30 cellular contexts compared by ENCODE assay signal in genomic region chr18:59539108-59539507, GRCh38.
"Had no signal": no experiment of that assay in that cellular context is flagged by ENCODE, and none has a peak within 500 bp of the region (broad histone marks: within the 10 kb centered on the region; RNA-seq: fewer than 3 reads in every experiment).

No MANE protein-coding gene starts in this region.

- H3K27me3 Mint-ChIP-seq: activated naive CD4-positive, alpha-beta T cell treated with anti-CD3 and anti-CD28 coated beads, Interleukin-2, amount 10 ng/mL, durations not matched to agents 7 days and 5 days; dendritic cell treated with granulocyte-macrophage colony-stimulating factor and Interleukin-4, amounts not matched to agents 40 ng/mL and 50 ng/mL, for 4 days had no signal

- H3K4me1 ChIP-seq: esophagus muscularis mucosa, foreskin keratinocyte, gastrocnemius medialis, heart left ventricle had no signal

- H3K4me1 Mint-ChIP-seq: activated CD4-positive, alpha-beta T cell treated with anti-CD3 and anti-CD28 coated beads for 36 hours; activated CD4-positive, alpha-beta T cell treated with anti-CD3 and anti-CD28 coated beads, Interleukin-2, amount 10 ng/mL, durations not matched to agents 24 days and 14 days; activated naive CD4-positive, alpha-beta T cell treated with anti-CD3 and anti-CD28 coated beads, Interleukin-2, amount 10 ng/mL, durations not matched to agents 7 days and 5 days; central memory CD8-positive, alpha-beta T cell had no signal

- H3K27ac Mint-ChIP-seq: activated CD4-positive, alpha-beta memory T cell treated with anti-CD3 and anti-CD28 coated beads for 36 hours; activated CD4-positive, alpha-beta T cell treated with anti-CD3 and anti-CD28 coated beads for 36 hours; activated CD4-positive, alpha-beta T cell treated with anti-CD3 and anti-CD28 coated beads, Interleukin-2, amount 10 ng/mL, durations not matched to agents 24 days and 14 days; activated CD8-positive, alpha-beta memory T cell treated with anti-CD3 and anti-CD28 coated beads, Interleukin-2, amount 10 ng/mL, durations not matched to agents 7 days and 5 days; activated CD8-positive, alpha-beta T cell treated with anti-CD3 and anti-CD28 coated beads, Interleukin-2, amount 10 ng/mL, durations not matched to agents 7 days and 5 days; activated naive CD4-positive, alpha-beta T cell treated with anti-CD3 and anti-CD28 coated beads, Interleukin-2, amount 10 ng/mL, durations not matched to agents 7 days and 5 days; activated naive CD8-positive, alpha-beta T cell; activated T-helper 1 cell treated with anti-CD3 and anti-CD28 coated beads, Interleukin-12 subunit alpha, Interleukin-12 subunit beta, Interleukin-2, Interleukin-4 antibody, amounts not matched to agents 30 ng/mL and 10 ng/mL and 1 ng/mL, durations not matched to agents 14 hours and 24 hours and 36 hours; activated T-helper 2 cell treated with anti-CD3 and anti-CD28 coated beads, Interferon-gamma antibody, Interleukin-2, Interleukin-4, amounts not matched to agents 10 μg/mL and 5 μg/mL and 100 μg/mL, durations not matched to agents 14 hours and 24 hours and 36 hours; dendritic cell treated with granulocyte-macrophage colony-stimulating factor and Interleukin-4, amounts not matched to agents 40 ng/mL and 50 ng/mL, for 4 days had no signal

- H3K9me3 Mint-ChIP-seq: activated CD4-positive, alpha-beta memory T cell treated with anti-CD3 and anti-CD28 coated beads for 36 hours; activated CD4-positive, alpha-beta T cell treated with anti-CD3 and anti-CD28 coated beads, Interleukin-2, amount 10 ng/mL, durations not matched to agents 24 days and 14 days; activated naive CD4-positive, alpha-beta T cell treated with anti-CD3 and anti-CD28 coated beads, Interleukin-2, amount 10 ng/mL, durations not matched to agents 7 days and 5 days; activated T-helper 1 cell treated with anti-CD3 and anti-CD28 coated beads, Interleukin-12 subunit alpha, Interleukin-12 subunit beta, Interleukin-2, Interleukin-4 antibody, amounts not matched to agents 30 ng/mL and 10 ng/mL and 1 ng/mL, durations not matched to agents 14 hours and 24 hours and 36 hours; activated T-helper 2 cell treated with anti-CD3 and anti-CD28 coated beads, Interferon-gamma antibody, Interleukin-2, Interleukin-4, amounts not matched to agents 10 μg/mL and 5 μg/mL and 100 μg/mL, durations not matched to agents 14 hours and 24 hours and 36 hours; central memory CD8-positive, alpha-beta T cell; dendritic cell treated with granulocyte-macrophage colony-stimulating factor and Interleukin-4, amounts not matched to agents 40 ng/mL and 50 ng/mL, for 4 days had no signal

- H3K27me3 ChIP-seq: brain microvascular endothelial cell, esophagus muscularis mucosa, foreskin keratinocyte, gastrocnemius medialis had no signal

- H3K4me3 ChIP-seq: coronary artery, dorsolateral prefrontal cortex, esophagus muscularis mucosa, gastrocnemius medialis, heart left ventricle had no signal

- DNase-seq: activated CD4-positive, alpha-beta memory T cell treated with anti-CD3 and anti-CD28 coated beads for 36 hours; activated CD4-positive, alpha-beta T cell treated with anti-CD3 and anti-CD28 coated beads for 36 hours; activated CD4-positive, alpha-beta T cell treated with anti-CD3 and anti-CD28 coated beads, Interleukin-2, amount 10 ng/mL, durations not matched to agents 24 days and 14 days; activated CD4-positive, CD25-positive, alpha-beta regulatory T cell; activated CD4-positive, CD25-positive, alpha-beta regulatory T cell treated with anti-CD3 and anti-CD28 coated beads, Interleukin-2, amount 50 U/mL, for 72 hours; activated CD8-positive, alpha-beta memory T cell treated with anti-CD3 and anti-CD28 coated beads, Interleukin-2, amount 10 ng/mL, durations not matched to agents 7 days and 5 days; activated CD8-positive, alpha-beta memory T cell treated with anti-CD3 and anti-CD28 coated beads, Interleukin-2, amount 50 U/mL, for 4 hours; activated CD8-positive, alpha-beta T cell treated with anti-CD3 and anti-CD28 coated beads, Interleukin-2, amount 10 ng/mL, durations not matched to agents 7 days and 5 days; activated effector memory CD4-positive, alpha-beta T cell treated with anti-CD3 and anti-CD28 coated beads, Interleukin-2, amount 50 U/mL, for 16 hours; activated naive CD4-positive, alpha-beta T cell treated with anti-CD3 and anti-CD28 coated beads, Interleukin-2, amount 10 ng/mL, durations not matched to agents 7 days and 5 days; activated T-cell treated with anti-CD3 and anti-CD28 coated beads, Interleukin-2, amount 50 U/mL, for 1 hour; activated T-cell treated with anti-CD3 and anti-CD28 coated beads, Interleukin-2, amount 50 U/mL, for 48 hours; amniotic stem cell; anterior cingulate cortex; brain microvascular endothelial cell; dorsolateral prefrontal cortex; effector memory CD4-positive, alpha-beta T cell; erythroblast; foreskin keratinocyte; gastrocnemius medialis; glutamatergic neuron; heart left ventricle; T-helper 2 cell had no signal

- H3K9me3 ChIP-seq: esophagus muscularis mucosa, gastrocnemius medialis, heart left ventricle had no signal

- H3K36me3 ChIP-seq: brain microvascular endothelial cell, esophagus muscularis mucosa, gastrocnemius medialis, heart left ventricle had no signal

- H3K36me3 Mint-ChIP-seq: activated CD4-positive, alpha-beta memory T cell treated with anti-CD3 and anti-CD28 coated beads for 36 hours; activated CD8-positive, alpha-beta memory T cell treated with anti-CD3 and anti-CD28 coated beads, Interleukin-2, amount 10 ng/mL, durations not matched to agents 7 days and 5 days; activated naive CD4-positive, alpha-beta T cell treated with anti-CD3 and anti-CD28 coated beads, Interleukin-2, amount 10 ng/mL, durations not matched to agents 7 days and 5 days; activated naive CD8-positive, alpha-beta T cell had no signal

- ATAC-seq: activated CD4-positive, alpha-beta T cell treated with anti-CD3 and anti-CD28 coated beads for 36 hours; activated CD8-positive, alpha-beta memory T cell treated with anti-CD3 and anti-CD28 coated beads, Interleukin-2, amount 10 ng/mL, durations not matched to agents 7 days and 5 days; activated CD8-positive, alpha-beta T cell treated with anti-CD3 and anti-CD28 coated beads, Interleukin-2, amount 10 ng/mL, durations not matched to agents 7 days and 5 days; foreskin keratinocyte; gastrocnemius medialis; heart left ventricle had no signal

- H3K4me3 Mint-ChIP-seq: activated CD4-positive, alpha-beta memory T cell treated with anti-CD3 and anti-CD28 coated beads for 36 hours; activated CD4-positive, alpha-beta T cell treated with anti-CD3 and anti-CD28 coated beads for 36 hours; activated CD4-positive, alpha-beta T cell treated with anti-CD3 and anti-CD28 coated beads, Interleukin-2, amount 10 ng/mL, durations not matched to agents 24 days and 14 days; activated CD8-positive, alpha-beta memory T cell treated with anti-CD3 and anti-CD28 coated beads, Interleukin-2, amount 10 ng/mL, durations not matched to agents 7 days and 5 days; activated CD8-positive, alpha-beta T cell treated with anti-CD3 and anti-CD28 coated beads, Interleukin-2, amount 10 ng/mL, durations not matched to agents 7 days and 5 days; activated naive CD4-positive, alpha-beta T cell treated with anti-CD3 and anti-CD28 coated beads, Interleukin-2, amount 10 ng/mL, durations not matched to agents 7 days and 5 days; activated naive CD8-positive, alpha-beta T cell; activated T-helper 1 cell treated with anti-CD3 and anti-CD28 coated beads, Interleukin-12 subunit alpha, Interleukin-12 subunit beta, Interleukin-2, Interleukin-4 antibody, amounts not matched to agents 30 ng/mL and 10 ng/mL and 1 ng/mL, durations not matched to agents 14 hours and 24 hours and 36 hours; central memory CD8-positive, alpha-beta T cell; dendritic cell treated with granulocyte-macrophage colony-stimulating factor and Interleukin-4, amounts not matched to agents 40 ng/mL and 50 ng/mL, for 4 days had no signal

- H3K27ac ChIP-seq: brain microvascular endothelial cell, coronary artery, dorsolateral prefrontal cortex, esophagus muscularis mucosa, foreskin keratinocyte, gastrocnemius medialis, heart left ventricle had no signal
